ENCODE assay signal across 8 cellular contexts in genomic region chr11:14075118-14075601, GRCh38.
DNase-seq lines count a peak whose midpoint lies in the region; ATAC-seq, FAIRE-seq and TF ChIP-seq lines count a peak whose summit lies in the region.

No MANE protein-coding gene starts in this region.

- H3K4me1 ChIP-seq in HUES48 (ENCODE audit: control insufficient read depth, insufficient read depth, low read length) (peaks cover 28% of the 10 kb centered on the region), endothelial cell of umbilical vein (ENCODE audit: control insufficient read depth, extremely low read depth, insufficient read depth, low read length) (no peaks in the 10 kb centered on the region), testis (no peaks in the 10 kb centered on the region)

- H3K4me3 ChIP-seq in HUES48 (ENCODE audit: low read depth, low read length) (no peak overlapping the region), endothelial cell of umbilical vein (replicated peaks in 1 of 3; ENCODE audit: insufficient read depth in 1 of 3, low read depth in 1 of 3, low read length in 3 of 3) (no peak overlapping the region), testis (no peak overlapping the region)

- H4K20me1 ChIP-seq in endothelial cell of umbilical vein (replicated peaks; ENCODE audit: control insufficient read depth, extremely low read depth, insufficient read depth, low read length) = no peaks in the 10 kb centered on the region

- dilution Hi-C loops in endothelial cell of umbilical vein (cut with MboI; ENCODE audit: extremely low pct_ligation_motif_present, low sequenced_read_pairs) = no loop called here

- 89 to 90% methylated on average over 6 to 7 of the region's 7 CpGs for WGBS in testis, 2 donors

- peak; percentile 51 to 67 for DNase-seq in activated CD4-positive, alpha-beta T cell treated with anti-CD3 and anti-CD28 coated beads, Interleukin-2, amount 50 U/mL, for 48 hours
- no peak for DNase-seq in endothelial cell of umbilical vein (ENCODE audit: low read depth, low spot score)
- peak; percentile 45 for DNase-seq in stimulated activated CD8-positive, alpha-beta memory T cell treated with anti-CD3 and anti-CD28 coated beads, Interleukin-12 subunit alpha, Interleukin-12 subunit beta, amount 100 ng/mL, for 1 hour (ENCODE audit: low read depth)
- DNase-seq in testis = no peak
- no peak for DNase-seq in hypothalamus (lab: John Stamatoyannopoulos, UW)

- H3K9me3 ChIP-seq in HUES48 (ENCODE audit: control insufficient read depth, insufficient read depth, low read length) (no peaks in the 10 kb centered on the region), endothelial cell of umbilical vein (replicated peaks; ENCODE audit: control insufficient read depth, insufficient read depth, low read length) (no peaks in the 10 kb centered on the region), testis (no peaks in the 10 kb centered on the region)

- H3K4me2 ChIP-seq in endothelial cell of umbilical vein (ENCODE audit: insufficient read depth, low read length) = no peak overlapping the region

- TF ChIP-seq CTCF in endothelial cell of umbilical vein (IDR thresholded peaks at IDR 0.05; ENCODE audit: extremely low read depth in 1 of 2, insufficient read depth in 1 of 2, low read depth in 1 of 2, low read length in 2 of 2) (no peak), testis (IDR thresholded peaks at IDR 0.05) (no peak)

- no peak for ATAC-seq in GM19463 (IDR thresholded peaks at IDR 0.05; ENCODE audit: unreplicated experiment)
- ATAC-seq in HG02678 (IDR thresholded peaks at IDR 0.05; ENCODE audit: unreplicated experiment) = no peak

- no peak overlapping the region for H3K9ac ChIP-seq in HUES48 (ENCODE audit: low read depth, low read length)
- H3K9ac ChIP-seq in endothelial cell of umbilical vein (replicated peaks; ENCODE audit: extremely low read depth, insufficient read depth, low read length) = no peak overlapping the region

- H3K27me3 ChIP-seq in HUES48 (ENCODE audit: control insufficient read depth, insufficient read depth, low read length) = no peaks in the 10 kb centered on the region
- H3K27me3 ChIP-seq in endothelial cell of umbilical vein (ENCODE audit: control insufficient read depth in 2 of 2, insufficient read depth in 2 of 2, low read length in 2 of 2) = peaks cover 0 to 4% of the 10 kb centered on the region in 2 experiments
- no peaks in the 10 kb centered on the region for H3K27me3 ChIP-seq in testis

- H3K9me1 ChIP-seq in endothelial cell of umbilical vein (replicated peaks; ENCODE audit: control insufficient read depth, extremely low read depth, insufficient read depth, low read length) = no peaks in the 10 kb centered on the region

- FAIRE-seq in endothelial cell of umbilical vein (lab: Jason Lieb, UNC) = peak; percentile 40

- TF ChIP-seq POLR2A in endothelial cell of umbilical vein (IDR thresholded peaks at IDR 0.05; ENCODE audit: low read depth, low read length) = no peak
- no peak for TF ChIP-seq POLR2A in testis (IDR thresholded peaks at IDR 0.05)

- H2AFZ ChIP-seq in endothelial cell of umbilical vein (ENCODE audit: low read depth, low read length) = no peak overlapping the region

- CTCF ChIA-PET in endothelial cell of umbilical vein (lab: Charles Lee) = no interaction called here

- H3K36me3 ChIP-seq in HUES48 (ENCODE audit: control insufficient read depth, insufficient read depth, low read length) (no peaks in the 10 kb centered on the region), endothelial cell of umbilical vein (ENCODE audit: control insufficient read depth in 2 of 2, extremely low read depth in 1 of 2, insufficient read depth in 2 of 2, low read length in 2 of 2) (no peaks in the 10 kb centered on the region), testis (ENCODE audit: low read depth, missing control alignments) (no peaks in the 10 kb centered on the region)

- BruUV-seq in endothelial cell of umbilical vein (replicated peaks; lab: Mats Ljungman, UMichigan) = no TSS peak

- H3K27ac ChIP-seq in HUES48 (ENCODE audit: low read depth, low read length) (peak overlapping the region; percentile 39), endothelial cell of umbilical vein (ENCODE audit: insufficient read depth, low read depth, low read length) (no peak overlapping the region), testis (no peak overlapping the region)

- intact Hi-C loops in endothelial cell of umbilical vein (cut with micrococcal nuclease) = no loop called here
- intact Hi-C loops in testis (cut with DNase I; ENCODE audit: low total_unique reads) = no loop called here

- POLR2A ChIA-PET in endothelial cell of umbilical vein (lab: Charles Lee) = no interaction called here

- no peaks in the 10 kb centered on the region for H3K79me2 ChIP-seq in endothelial cell of umbilical vein (ENCODE audit: control insufficient read depth, insufficient read depth, low read length)

TF ChIP-seq in endothelial cell of umbilical vein, 7 proteins besides CTCF, POLR2A, EP300 and RAD21:
- TF ChIP-seq MAX (IDR thresholded peaks at IDR 0.05; ENCODE audit: insufficient read depth, insufficient read length) = no peak
TF ChIP-seq in endothelial cell of umbilical vein: peak in this region for 0.

Comparison
In these comparisons a context has a peak if more than half of its experiments do, and no peak if none do; other contexts are left out.
1. DNase-seq: peak in activated CD4-positive, alpha-beta T cell treated with anti-CD3 and anti-CD28 coated beads, Interleukin-2, amount 50 U/mL, for 48 hours (2 of 2) and stimulated activated CD8-positive, alpha-beta memory T cell treated with anti-CD3 and anti-CD28 coated beads, Interleukin-12 subunit alpha, Interleukin-12 subunit beta, amount 100 ng/mL, for 1 hour (single experiment); none in endothelial cell of umbilical vein (single experiment), testis (single experiment) and hypothalamus (0 of 51).